Comparison of ENCODE assay signal across 11 cellular contexts in genomic region chr3:192515661-192516040, GRCh38.
A peak's percentile ranks its signal among the peaks of the same experiment; 100 is the strongest.
DNase-seq lines count a peak whose midpoint lies in the region; ATAC-seq and TF ChIP-seq lines count a peak whose summit lies in the region.
"Had no signal": no experiment of that assay in that cellular context is flagged by ENCODE, and none has a peak within 500 bp of the region (broad histone marks: within the 10 kb centered on the region; RNA-seq: fewer than 3 reads in every experiment).

No MANE protein-coding gene starts in this region.

- H3K4me1 Mint-ChIP-seq in nephron progenitor cell: peaks cover 14% of the 10 kb centered on the region
- peaks cover 12% of the 10 kb centered on the region for H3K4me1 Mint-ChIP-seq in activated naive CD4-positive, alpha-beta T cell treated with anti-CD3 and anti-CD28 coated beads for 36 hours (ENCODE audit: low read depth)

- peaks cover 0 to 1% (median 0%) of the 10 kb centered on the region in 4 donors for H3K9me3 ChIP-seq in esophagus muscularis mucosa

- no peak overlapping the region for H3K27ac Mint-ChIP-seq in nephron progenitor cell
- H3K27ac Mint-ChIP-seq in activated naive CD4-positive, alpha-beta T cell treated with anti-CD3 and anti-CD28 coated beads for 36 hours: no peak overlapping the region
- H3K27ac Mint-ChIP-seq: activated naive CD8-positive, alpha-beta T cell treated with anti-CD3 and anti-CD28 coated beads, Interleukin-2, amount 10 ng/mL, durations not matched to agents 7 days and 5 days had no signal

- H3K27me3 Mint-ChIP-seq in nephron progenitor cell (ENCODE audit: low read depth, poor library complexity): peaks cover 48% of the 10 kb centered on the region
- peaks cover 38% of the 10 kb centered on the region for H3K27me3 Mint-ChIP-seq in activated naive CD4-positive, alpha-beta T cell treated with anti-CD3 and anti-CD28 coated beads for 36 hours (ENCODE audit: low read depth)

- CTCF ChIA-PET in activated naive CD4-positive, alpha-beta T cell treated with anti-CD3 and anti-CD28 coated beads for 36 hours (lab: Charles Lee): no interaction called here

- no peaks in the 10 kb centered on the region for H3K36me3 ChIP-seq in esophagus muscularis mucosa

- H3K4me1 ChIP-seq in esophagus muscularis mucosa: peaks cover 16 to 36% (median 20%) of the 10 kb centered on the region in 4 donors

- no peaks in the 10 kb centered on the region for H3K9me3 Mint-ChIP-seq in nephron progenitor cell
- no peaks in the 10 kb centered on the region for H3K9me3 Mint-ChIP-seq in activated naive CD4-positive, alpha-beta T cell treated with anti-CD3 and anti-CD28 coated beads for 36 hours
- H3K9me3 Mint-ChIP-seq: activated naive CD8-positive, alpha-beta T cell treated with anti-CD3 and anti-CD28 coated beads, Interleukin-2, amount 10 ng/mL, durations not matched to agents 7 days and 5 days had no signal

- TF ChIP-seq POLR2A in esophagus muscularis mucosa (IDR thresholded peaks at IDR 0.05; ENCODE audit: low read depth): no peak

- 6% methylated on average over 10 of the region's 10 CpGs for WGBS in esophagus muscularis mucosa

- H3K4me3 ChIP-seq in esophagus muscularis mucosa: peak overlapping the region in 3 of 4 donors; percentile 48 to 57 (median 55)

- no peak for ATAC-seq in HG03520 (IDR thresholded peaks at IDR 0.05; ENCODE audit: unreplicated experiment)
- ATAC-seq: PC-3 had no signal

- H3K36me3 Mint-ChIP-seq in nephron progenitor cell (ENCODE audit: low read depth): no peaks in the 10 kb centered on the region
- H3K36me3 Mint-ChIP-seq in activated naive CD4-positive, alpha-beta T cell treated with anti-CD3 and anti-CD28 coated beads for 36 hours (ENCODE audit: low read depth): no peaks in the 10 kb centered on the region
- H3K36me3 Mint-ChIP-seq: activated naive CD8-positive, alpha-beta T cell treated with anti-CD3 and anti-CD28 coated beads, Interleukin-2, amount 10 ng/mL, durations not matched to agents 7 days and 5 days had no signal

- DNase-seq in Daoy (ENCODE audit: low read depth) (peak; percentile 5), NCI-H2171 treated with DMSO at 0.1 percent for 48 hours (lab: John Stamatoyannopoulos, UW) (peak; percentile 56), esophagus muscularis mucosa (ENCODE audit: extremely low spot score) (no peak), nephron progenitor cell (no peak), NCI-H446 (lab: John Stamatoyannopoulos, UW) (no peak), T1000 (lab: John Stamatoyannopoulos, UW) (no peak)
- DNase-seq in activated naive CD4-positive, alpha-beta T cell treated with anti-CD3 and anti-CD28 coated beads for 36 hours: no peak
- DNase-seq: activated naive CD8-positive, alpha-beta T cell treated with anti-CD3 and anti-CD28 coated beads, Interleukin-2, amount 10 ng/mL, durations not matched to agents 7 days and 5 days; effector CD8-positive, alpha-beta T cell; PC-3 had no signal

- H3K27ac ChIP-seq in esophagus muscularis mucosa (replicated peaks in 1 of 4): no peak overlapping the region

- no peak for TF ChIP-seq EP300 in esophagus muscularis mucosa (IDR thresholded peaks at IDR 0.05)

- intact Hi-C loops in esophagus muscularis mucosa (cut with DNase I): no loop called here
- intact Hi-C loops in activated naive CD4-positive, alpha-beta T cell treated with anti-CD3 and anti-CD28 coated beads for 36 hours (cut with micrococcal nuclease): no loop called here

- H3K27me3 ChIP-seq in esophagus muscularis mucosa: peaks cover 0 to 46% (median 18%) of the 10 kb centered on the region in 4 donors

- peak overlapping the region; percentile 84 for H3K4me3 Mint-ChIP-seq in nephron progenitor cell
- no peak overlapping the region for H3K4me3 Mint-ChIP-seq in activated naive CD4-positive, alpha-beta T cell treated with anti-CD3 and anti-CD28 coated beads for 36 hours
- H3K4me3 Mint-ChIP-seq: activated naive CD8-positive, alpha-beta T cell treated with anti-CD3 and anti-CD28 coated beads, Interleukin-2, amount 10 ng/mL, durations not matched to agents 7 days and 5 days had no signal

- TF ChIP-seq CTCF in esophagus muscularis mucosa (IDR thresholded peaks at IDR 0.05) (no peak), nephron progenitor cell (IDR thresholded peaks at IDR 0.05) (no peak)

Comparison
In these comparisons a context has a peak if more than half of its experiments do, and no peak if none do; other contexts are left out.
1. DNase-seq: peak in Daoy (single experiment) and NCI-H2171 treated with DMSO at 0.1 percent for 48 hours (single experiment); none in esophagus muscularis mucosa (single experiment), nephron progenitor cell (single experiment), activated naive CD4-positive, alpha-beta T cell treated with anti-CD3 and anti-CD28 coated beads for 36 hours (single experiment), NCI-H446 (0 of 2) and T1000 (single experiment).